ENCODE assay signal across 8 cellular contexts in the genomic region with DNA sequence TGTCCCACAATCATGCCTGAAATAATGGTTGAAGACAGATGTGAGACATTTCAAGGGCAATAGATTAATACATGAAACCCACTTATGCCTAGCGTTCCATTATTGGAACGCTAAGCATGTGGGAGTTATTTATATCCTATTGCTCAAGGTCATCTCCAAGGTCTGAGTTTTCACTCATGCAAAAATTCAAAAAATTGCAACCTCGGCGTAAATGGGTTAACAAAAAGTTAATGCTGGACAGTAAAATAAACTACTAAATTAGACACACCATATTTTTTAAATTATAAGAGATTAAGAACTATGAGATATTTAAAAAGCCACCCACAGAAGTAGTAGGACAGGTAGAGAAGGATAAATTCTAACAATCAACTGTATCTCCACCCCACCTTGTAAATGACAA.
"Had no signal": no experiment of that assay in that cellular context is flagged by ENCODE, and none has a peak within 500 bp of the region (broad histone marks: within the 10 kb centered on the region; RNA-seq: fewer than 3 reads in every experiment).

No MANE protein-coding gene starts in this region.

- FAIRE-seq: H54, HTR-8/SVneo, K562 had no signal

- H3K27ac ChIP-seq: GM23248 had no signal

- H2AFZ ChIP-seq: GM23248 had no signal

- H3K4me3 ChIP-seq: GM23248, K562 had no signal

- ATAC-seq: K562 had no signal

- H3K9ac ChIP-seq: GM23248 had no signal

- DNase-seq: GM23248, GOT3, H9, HCEC 1CT, KG1 had no signal
